In genomic region chr2:109455731-109456691, GRCh38 we compare ENCODE assay signal across 14 cellular contexts.
"Had no signal": no experiment of that assay in that cellular context is flagged by ENCODE, and none has a peak within 500 bp of the region (broad histone marks: within the 10 kb centered on the region; RNA-seq: fewer than 3 reads in every experiment).

No MANE protein-coding gene starts in this region.

- H3K4me3 Mint-ChIP-seq: activated T-helper 17 cell treated with anti-CD3 and anti-CD28 coated beads, Interleukin-2, amount 50 U/mL, for 72 hours; central memory CD8-positive, alpha-beta T cell; immature natural killer cell; memory B cell; nephron progenitor cell; WTC11 had no signal

- H3K27ac ChIP-seq: stomach, tibial nerve had no signal

- H3K9me3 Mint-ChIP-seq: activated T-helper 17 cell treated with anti-CD3 and anti-CD28 coated beads, Interleukin-2, amount 50 U/mL, for 72 hours; central memory CD8-positive, alpha-beta T cell; immature natural killer cell; memory B cell; nephron progenitor cell; WTC11 had no signal

- ATAC-seq: left colon, WTC11 had no signal

- H3K27me3 ChIP-seq: adrenal gland, stomach, tibial nerve had no signal

- H3K27ac Mint-ChIP-seq: activated T-helper 17 cell treated with anti-CD3 and anti-CD28 coated beads, Interleukin-2, amount 50 U/mL, for 72 hours; immature natural killer cell; memory B cell; nephron progenitor cell; WTC11 had no signal

- H3K36me3 Mint-ChIP-seq: immature natural killer cell, memory B cell, WTC11 had no signal

- H3K36me3 ChIP-seq: adrenal gland, stomach had no signal

- H3K4me1 Mint-ChIP-seq: activated T-helper 17 cell treated with anti-CD3 and anti-CD28 coated beads, Interleukin-2, amount 50 U/mL, for 72 hours; central memory CD8-positive, alpha-beta T cell; memory B cell; WTC11 had no signal

- DNase-seq: activated CD4-positive, alpha-beta T cell treated with anti-CD3 and anti-CD28 coated beads for 48 hours; activated CD8-positive, alpha-beta memory T cell treated with anti-CD3 and anti-CD28 coated beads for 24 hours; activated naive CD4-positive, alpha-beta T cell treated with anti-CD3 and anti-CD28 coated beads, Interleukin-2, amount 50 U/mL, for 16 hours; immature natural killer cell; left colon; nephron progenitor cell; stomach had no signal

- H3K9me3 ChIP-seq: adrenal gland, stomach, tibial nerve had no signal

- H3K4me3 ChIP-seq: adrenal gland, skin epidermis, stomach, tibial nerve had no signal
